8 cellular contexts compared by ENCODE assay signal in genomic region chr9:128361981-128362646, GRCh38. TPM values are rescaled to one million over a fixed set of nuclear protein-coding genes. Genes with fewer than 3 reads are reported as not detected.
DNase-seq lines count a peak whose midpoint lies in the region; ATAC-seq and TF ChIP-seq lines count a peak whose summit lies in the region.

No MANE protein-coding gene starts in this region.

- peak; percentile 74 for DNase-seq in NCI-H1436 (lab: John Stamatoyannopoulos, UW)
- no peak for DNase-seq in NCI-H1436 treated with DMSO at 0.1 percent for 48 hours (lab: John Stamatoyannopoulos, UW)
- DNase-seq in NCI-H510A treated with DMSO at 0.1 percent for 48 hours (lab: John Stamatoyannopoulos, UW), result peak; percentile 88
- DNase-seq in activated CD4-positive, alpha-beta T cell treated with anti-CD3 and anti-CD28 coated beads, Interleukin-2, amount 50 U/mL, for 24 hours (ENCODE audit: low read depth in 1 of 2, low spot score in 1 of 2), result peak; percentile 39 to 66
- DNase-seq in dermis blood vessel endothelial cell, result peak; percentile 91
- DNase-seq in lower leg skin (ENCODE audit: low spot score in 2 of 2), result peak; percentile 83 to 97
- peak; percentile 54 to 63 for DNase-seq in stimulated activated CD4-positive, alpha-beta T cell treated with anti-CD3 and anti-CD28 coated beads, Interleukin-4, amount 100 ng/mL, for 48 hours (ENCODE audit: low read depth in 2 of 2)

- TF ChIP-seq POLR2A in lower leg skin (IDR thresholded peaks at IDR 0.05), result no peak

- TF ChIP-seq CTCF in lower leg skin (IDR thresholded peaks at IDR 0.05), result peak in 1 of 3 donors; percentile 82

- WGBS in lower leg skin, 2 donors, result 6 to 7% methylated on average over 18 to 19 of the region's 20 CpGs

- intact Hi-C loops in lower leg skin (cut with DNase I; ENCODE audit: low total_unique reads), result loop anchor here (10.0 kb wide), 1 partner anchor 53 kb away; no protein-coding TSS in a partner anchor

- peak; percentile 65 for ATAC-seq in HG03280 (IDR thresholded peaks at IDR 0.05; ENCODE audit: unreplicated experiment)

- no peak overlapping the region for H3K4me3 ChIP-seq in lower leg skin (ENCODE audit: low read depth, poor library complexity, severe bottlenecking)

RNA-seq across cellular contexts. Expression of gene URM1, which starts 9.1 kb away (rescaled TPM):
- total RNA-seq in dermis blood vessel endothelial cell (64.8 and 97.7 TPM in 2 replicates), lower leg skin (10 to 100 TPM; 24.3 to 37.7 (median 31.1) TPM)

RNA-seq across cellular contexts. Expression of gene SLC27A4, which starts 21.8 kb away (rescaled TPM):
- 34.5 and 38.8 TPM in 2 replicates for total RNA-seq in dermis blood vessel endothelial cell
- 100 to 1,000 TPM in 1 of 4 donors, 10 to 100 TPM in 3; 64.7 to 105 (median 73.3) TPM for total RNA-seq in lower leg skin

RNA-seq across cellular contexts. Expression of gene COQ4, which starts 39.5 kb away (rescaled TPM):
- total RNA-seq in dermis blood vessel endothelial cell (29.2 and 35.6 TPM in 2 replicates), lower leg skin (100 to 1,000 TPM in 2 of 4 donors, 10 to 100 TPM in 2; 80.4 to 120 (median 99.4) TPM)

RNA-seq across cellular contexts. Expression of gene TRUB2, which starts 39.9 kb away (rescaled TPM):
- total RNA-seq in dermis blood vessel endothelial cell (16.2 and 24.9 TPM in 2 replicates), lower leg skin (10 to 100 TPM; 10.8 to 13.9 (median 11.5) TPM)

RNA-seq across cellular contexts. Expression of gene CERCAM, which starts 58.5 kb away (rescaled TPM):
- total RNA-seq in dermis blood vessel endothelial cell, result 25.4 and 32.9 TPM in 2 replicates
- 10 to 100 TPM in 1 of 4 donors, 1 to 10 TPM in 3; 5.6 to 21.3 (median 7.3) TPM for total RNA-seq in lower leg skin
